Comparison of ENCODE assay signal across 23 cellular contexts in genomic region chr5:170651902-170652301, GRCh38.
DNase-seq lines count a peak whose midpoint lies in the region.
"Had no signal": no experiment of that assay in that cellular context is flagged by ENCODE, and none has a peak within 500 bp of the region (broad histone marks: within the 10 kb centered on the region; RNA-seq: fewer than 3 reads in every experiment).

No MANE protein-coding gene starts in this region.

- H3K27me3 ChIP-seq in effector memory CD4-positive, alpha-beta T cell (replicated peaks; ENCODE audit: control insufficient read depth, insufficient read depth, low read length, poor library complexity, severe bottlenecking) = no peaks in the 10 kb centered on the region

- peaks cover 12% of the 10 kb centered on the region for H3K27me3 Mint-ChIP-seq in T-helper 2 cell treated with Interferon-gamma antibody and Interleukin-4, amounts not matched to agents 5 μg/mL and 100 μg/mL, for 36 hours (ENCODE audit: low read depth)

- no peaks in the 10 kb centered on the region for H3K4me1 ChIP-seq in effector memory CD4-positive, alpha-beta T cell (ENCODE audit: control insufficient read depth, insufficient read depth, low read length, poor library complexity, severe bottlenecking)

- no peak overlapping the region for H3K27ac ChIP-seq in effector memory CD4-positive, alpha-beta T cell (ENCODE audit: insufficient read depth, low read length, poor library complexity, severe bottlenecking)
- H3K27ac ChIP-seq: 22Rv1, SJCRH30 had no signal

- H3K9me3 ChIP-seq in effector memory CD4-positive, alpha-beta T cell (ENCODE audit: control insufficient read depth, low read length) = no peaks in the 10 kb centered on the region
- H3K9me3 ChIP-seq: SJCRH30 had no signal

- H3K36me3 Mint-ChIP-seq in T-helper 2 cell treated with Interferon-gamma antibody and Interleukin-4, amounts not matched to agents 5 μg/mL and 100 μg/mL, for 36 hours (ENCODE audit: low read depth) = no peaks in the 10 kb centered on the region
- H3K36me3 Mint-ChIP-seq: CD8-positive, alpha-beta T cell; T-cell had no signal

- no peak overlapping the region for H3K4me3 ChIP-seq in effector memory CD4-positive, alpha-beta T cell (ENCODE audit: insufficient read depth, low read depth, low read length, poor library complexity, severe bottlenecking)
- H3K4me3 ChIP-seq: GM12878, SJCRH30 had no signal

- no peaks in the 10 kb centered on the region for H3K4me1 Mint-ChIP-seq in T-helper 2 cell treated with Interferon-gamma antibody and Interleukin-4, amounts not matched to agents 5 μg/mL and 100 μg/mL, for 36 hours (ENCODE audit: low read depth)
- H3K4me1 Mint-ChIP-seq: T-cell had no signal

- DNase-seq in DMS53 (lab: John Stamatoyannopoulos, UW) = peak; percentile 29
- DNase-seq in DMS53 treated with DMSO at 0.1 percent for 48 hours (lab: John Stamatoyannopoulos, UW; ENCODE audit: unreplicated experiment) = no peak
- DNase-seq in NCI-H69 (lab: John Stamatoyannopoulos, UW) = peak; percentile 64
- DNase-seq in kidney tubule cell (ENCODE audit: low spot score) = peak; percentile 17
- DNase-seq in ureter (ENCODE audit: low spot score) = peak; percentile 27
- DNase-seq in H4 (ENCODE audit: low spot score) = no peak
- DNase-seq in T-helper 2 cell treated with Interferon-gamma antibody and Interleukin-4, amounts not matched to agents 5 μg/mL and 100 μg/mL, for 36 hours (ENCODE audit: low spot score) = no peak
- no peak for DNase-seq in effector memory CD4-positive, alpha-beta T cell
- DNase-seq: ACHN; C1 segment of cervical spinal cord; KBM-7; NCI-H1092; NCI-H1436 treated with DMSO at 0.1 percent for 48 hours; NCI-H1930; NCI-H2171; NCI-H345; NCI-H526 treated with DMSO at 0.1 percent for 48 hours; NK-92 treated with Interleukin-12 subunit alpha and Interleukin-12 subunit beta, amount 100 ng/mL, for 24 hours; SJCRH30; T-cell had no signal

- no peak overlapping the region for H3K27ac Mint-ChIP-seq in T-helper 2 cell treated with Interferon-gamma antibody and Interleukin-4, amounts not matched to agents 5 μg/mL and 100 μg/mL, for 36 hours
- H3K27ac Mint-ChIP-seq: CD8-positive, alpha-beta T cell; T-cell had no signal

- H3K36me3 ChIP-seq in effector memory CD4-positive, alpha-beta T cell (ENCODE audit: control insufficient read depth, insufficient read depth, low read length) = no peaks in the 10 kb centered on the region
- H3K36me3 ChIP-seq: SJCRH30 had no signal

- no peak overlapping the region for H3K4me3 Mint-ChIP-seq in T-helper 2 cell treated with Interferon-gamma antibody and Interleukin-4, amounts not matched to agents 5 μg/mL and 100 μg/mL, for 36 hours
- H3K4me3 Mint-ChIP-seq: CD8-positive, alpha-beta T cell; T-cell had no signal

- H3K9me3 Mint-ChIP-seq in T-helper 2 cell treated with Interferon-gamma antibody and Interleukin-4, amounts not matched to agents 5 μg/mL and 100 μg/mL, for 36 hours = no peaks in the 10 kb centered on the region
- H3K9me3 Mint-ChIP-seq: CD8-positive, alpha-beta T cell; T-cell had no signal

Comparison
In these comparisons a context has a peak if more than half of its experiments do, and no peak if none do; other contexts are left out.
1. DNase-seq: peak in DMS53 (single experiment), NCI-H69 (single experiment), kidney tubule cell (single experiment) and ureter (single experiment); none in DMS53 treated with DMSO at 0.1 percent for 48 hours (single experiment), H4 (single experiment), T-helper 2 cell treated with Interferon-gamma antibody and Interleukin-4, amounts not matched to agents 5 μg/mL and 100 μg/mL, for 36 hours (single experiment) and effector memory CD4-positive, alpha-beta T cell (0 of 3).